ENCODE assay signal across 7 cellular contexts in genomic region chr1:184387069-184387870, GRCh38. TPM values are rescaled to one million over a fixed set of nuclear protein-coding genes. Genes with fewer than 3 reads are reported as not detected.
DNase-seq lines count a peak whose midpoint lies in the region; ATAC-seq and TF ChIP-seq lines count a peak whose summit lies in the region.

No MANE protein-coding gene starts in this region.

- H3K27me3 Mint-ChIP-seq in dendritic cell treated with granulocyte-macrophage colony-stimulating factor and Interleukin-4, amounts not matched to agents 40 ng/mL and 50 ng/mL, for 4 days: peaks cover 41% of the 10 kb centered on the region

- H3K27ac ChIP-seq in WERI-Rb-1 (peak overlapping the region; percentile 86), lower lobe of right lung (peak overlapping the region; percentile 77)

- H3K36me3 Mint-ChIP-seq in dendritic cell treated with granulocyte-macrophage colony-stimulating factor and Interleukin-4, amounts not matched to agents 40 ng/mL and 50 ng/mL, for 4 days (ENCODE audit: low read depth): peaks cover 9% of the 10 kb centered on the region

- H3K9me3 Mint-ChIP-seq in dendritic cell treated with granulocyte-macrophage colony-stimulating factor and Interleukin-4, amounts not matched to agents 40 ng/mL and 50 ng/mL, for 4 days: no peaks in the 10 kb centered on the region

- TF ChIP-seq CTCF in WERI-Rb-1 (IDR thresholded peaks at IDR 0.05; ENCODE audit: low read depth, low read length) (no peak), lower lobe of right lung (IDR thresholded peaks at IDR 0.05) (no peak)

- intact Hi-C loops in dendritic cell treated with granulocyte-macrophage colony-stimulating factor and Interleukin-4, amounts not matched to agents 40 ng/mL and 50 ng/mL, for 4 days (cut with micrococcal nuclease): loop anchor here (10.0 kb wide), 1 partner anchor 98 kb away; no protein-coding TSS in a partner anchor
- intact Hi-C loops in lower lobe of right lung (cut with DNase I): no loop called here

- H3K4me3 Mint-ChIP-seq in dendritic cell treated with granulocyte-macrophage colony-stimulating factor and Interleukin-4, amounts not matched to agents 40 ng/mL and 50 ng/mL, for 4 days: peak overlapping the region; percentile 98

- H3K27me3 ChIP-seq in WERI-Rb-1 (ENCODE audit: insufficient read depth, low read depth, severe bottlenecking) (no peaks in the 10 kb centered on the region), lower lobe of right lung (ENCODE audit: low read depth) (no peaks in the 10 kb centered on the region)

- peak; percentile 33 for ATAC-seq in GM18511 (IDR thresholded peaks at IDR 0.05; ENCODE audit: unreplicated experiment)
- peak; percentile 40 for ATAC-seq in HG03354 (IDR thresholded peaks at IDR 0.05; ENCODE audit: poor library complexity, severe bottlenecking, unreplicated experiment)
- ATAC-seq in lower lobe of right lung: peak; percentile 46 to 55

- in situ Hi-C loops in KBM-7 (cut with MboI; ENCODE audit: low pct_unique_long_range_greater_than_20kb, low sequenced_read_pairs): no loop called here

- H3K9me3 ChIP-seq in WERI-Rb-1 (ENCODE audit: severe bottlenecking) (no peaks in the 10 kb centered on the region), lower lobe of right lung (no peaks in the 10 kb centered on the region)

- H3K27ac Mint-ChIP-seq in dendritic cell treated with granulocyte-macrophage colony-stimulating factor and Interleukin-4, amounts not matched to agents 40 ng/mL and 50 ng/mL, for 4 days: peak overlapping the region; percentile 74

- H3K4me3 ChIP-seq in WERI-Rb-1 (ENCODE audit: low read depth, low read length) (peak overlapping the region; percentile 61), lower lobe of right lung (peak overlapping the region; percentile 77)

- H3K36me3 ChIP-seq in WERI-Rb-1 (no peaks in the 10 kb centered on the region), lower lobe of right lung (no peaks in the 10 kb centered on the region)

- H3K4me1 ChIP-seq in lower lobe of right lung: peaks cover 35% of the 10 kb centered on the region

- DNase-seq in WERI-Rb-1 (peak; percentile 39), lower lobe of right lung (peak; percentile 69), KBM-7 (no peak)
- DNase-seq in stimulated activated CD8-positive, alpha-beta memory T cell treated with anti-CD3 and anti-CD28 coated beads, Interleukin-4, amount 100 ng/mL, for 48 hours: peak; percentile 50

- peaks cover 29% of the 10 kb centered on the region for H3K4me1 Mint-ChIP-seq in dendritic cell treated with granulocyte-macrophage colony-stimulating factor and Interleukin-4, amounts not matched to agents 40 ng/mL and 50 ng/mL, for 4 days (ENCODE audit: low read depth)

RNA-seq across cellular contexts. Expression of gene C1orf21, which starts 0.4 kb away (rescaled TPM):
- 70.8 TPM for total RNA-seq in lower lobe of right lung
